9 cellular contexts compared by ENCODE assay signal in the genomic region with DNA sequence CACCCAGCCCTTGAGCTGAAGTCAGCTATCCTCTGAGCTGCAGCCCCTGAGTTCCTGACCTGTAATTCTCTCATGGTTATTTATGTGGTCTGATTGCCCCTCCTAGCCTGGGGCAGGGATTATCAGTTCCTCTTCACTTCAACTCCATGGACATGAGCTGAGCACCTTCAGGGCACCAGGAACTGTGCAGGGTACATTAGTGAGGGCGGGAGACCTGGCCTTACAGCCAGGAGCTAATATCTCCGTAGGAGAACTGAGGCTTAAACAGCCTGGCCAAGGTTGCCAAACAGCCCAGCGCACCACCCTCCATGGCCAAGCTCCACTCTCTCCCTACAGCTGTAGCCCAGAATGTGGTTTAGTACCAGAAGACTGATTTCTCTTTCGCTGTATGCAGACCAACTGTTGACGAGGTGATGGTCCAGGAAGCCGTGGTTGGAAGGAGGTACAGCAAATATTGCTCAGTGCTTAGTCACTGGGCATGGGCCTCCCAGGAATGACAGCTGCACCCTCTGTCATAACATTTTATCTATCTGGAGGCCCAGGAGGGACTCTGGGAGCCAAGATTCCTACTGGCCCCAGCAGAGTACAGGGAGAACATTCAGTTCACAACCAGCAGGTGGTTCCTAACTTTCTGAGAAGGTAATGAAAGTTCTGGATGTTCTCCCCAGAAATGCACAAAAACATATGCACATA.
DNase-seq lines count a peak whose midpoint lies in the region; TF ChIP-seq lines count a peak whose summit lies in the region.
"Had no signal": no experiment of that assay in that cellular context is flagged by ENCODE, and none has a peak within 500 bp of the region (broad histone marks: within the 10 kb centered on the region; RNA-seq: fewer than 3 reads in every experiment).

No MANE protein-coding gene starts in this region.

- DNase-seq in DMS53 treated with DMSO at 0.1 percent for 48 hours (lab: John Stamatoyannopoulos, UW; ENCODE audit: unreplicated experiment) (peak; percentile 94), Kasumi-1 (lab: John Stamatoyannopoulos, UW) (peak; percentile 45 to 55), brain pericyte (ENCODE audit: low read depth, low spot score) (peak; percentile 74), nephron progenitor cell (no peak), NCI-H1105 treated with DMSO at 0.1 percent for 48 hours (lab: John Stamatoyannopoulos, UW) (no peak), NCI-H526 treated with DMSO at 0.1 percent for 48 hours (lab: John Stamatoyannopoulos, UW) (no peak), germinal center (ENCODE audit: low spot score) (no peak)
- DNase-seq in central memory CD4-positive, alpha-beta T cell: no peak
- DNase-seq: foreskin melanocyte had no signal

- H3K9me3 Mint-ChIP-seq in nephron progenitor cell: no peaks in the 10 kb centered on the region

- peaks cover 7% of the 10 kb centered on the region for H3K27me3 Mint-ChIP-seq in nephron progenitor cell (ENCODE audit: low read depth, poor library complexity)

- H3K4me3 Mint-ChIP-seq in nephron progenitor cell: no peak overlapping the region

- H3K4me1 Mint-ChIP-seq in nephron progenitor cell: peaks cover 38% of the 10 kb centered on the region

- H3K27ac Mint-ChIP-seq in nephron progenitor cell: peak overlapping the region; percentile 90

- no peak for TF ChIP-seq CTCF in nephron progenitor cell (IDR thresholded peaks at IDR 0.05)

- no peaks in the 10 kb centered on the region for H3K36me3 Mint-ChIP-seq in nephron progenitor cell (ENCODE audit: low read depth)

Comparison
In these comparisons a context has a peak if more than half of its experiments do, and no peak if none do; other contexts are left out.
1. DNase-seq: peak in DMS53 treated with DMSO at 0.1 percent for 48 hours (single experiment), Kasumi-1 (2 of 2) and brain pericyte (single experiment); none in nephron progenitor cell (single experiment), NCI-H1105 treated with DMSO at 0.1 percent for 48 hours (single experiment), central memory CD4-positive, alpha-beta T cell (single experiment), NCI-H526 treated with DMSO at 0.1 percent for 48 hours (single experiment) and germinal center (single experiment).